1 cellular context compared by ENCODE assay signal in genomic region chr16:89686520-89687091, GRCh38.
A peak's percentile ranks its signal among the peaks of the same experiment; 100 is the strongest.
TF ChIP-seq lines count a peak whose summit lies in the region.

Gene CDK10 (plus strand): TSS chr16:89686689. CDS start chr16:89686711, 22 bp downstream.

TF ChIP-seq in GM12878, 131 proteins besides CTCF, POLR2A, EP300 and RAD21 (continued from another document and continues in another):
- TF ChIP-seq CUX1 (IDR thresholded peaks at IDR 0.05; ENCODE audit: insufficient replicate concordance, low read depth, low read length), result no peak
- no peak for TF ChIP-seq CHD4 (IDR thresholded peaks at IDR 0.05)
- TF ChIP-seq NFIC (IDR thresholded peaks at IDR 0.05; ENCODE audit: low read depth, low read length), result no peak
- TF ChIP-seq HSF1 (IDR thresholded peaks at IDR 0.05; ENCODE audit: low read depth, low read length), result no peak
- no peak for TF ChIP-seq NFXL1 (IDR thresholded peaks at IDR 0.05; ENCODE audit: borderline replicate concordance)
- TF ChIP-seq JUND (IDR thresholded peaks at IDR 0.05; ENCODE audit: low read depth, low read length), result no peak
- TF ChIP-seq MAX (IDR thresholded peaks at IDR 0.05; ENCODE audit: low read depth, low read length), result peak; percentile 79
- no peak for TF ChIP-seq HDGF (IDR thresholded peaks at IDR 0.05)
- TF ChIP-seq E2F8 (IDR thresholded peaks at IDR 0.05; ENCODE audit: low read depth, partially characterized antibody), result no peak
- TF ChIP-seq POLR2AphosphoS5 (IDR thresholded peaks at IDR 0.05; ENCODE audit: low read length), result peak; percentile 95
- TF ChIP-seq NR2F1 (conservative IDR thresholded peaks at IDR 0.05), result no peak
- no peak; the same call in 1 of the 2 replicates for TF ChIP-seq CHD2 (IDR thresholded peaks at IDR 0.05; ENCODE audit: borderline replicate concordance, low read depth, low read length)
- TF ChIP-seq GATAD2B (conservative IDR thresholded peaks at IDR 0.05; ENCODE audit: low read depth), result peak; percentile 88
- no peak for TF ChIP-seq GABPA (IDR thresholded peaks at IDR 0.05; ENCODE audit: low read depth)
- no peak for TF ChIP-seq PAX5 (IDR thresholded peaks at IDR 0.05; ENCODE audit: borderline replicate concordance, low read depth, low read length)
- TF ChIP-seq TCF12 (IDR thresholded peaks at IDR 0.05; ENCODE audit: low read depth, low read length), result 0 out of 2 replicates have a peak, but pooled peaks have one; percentile 18
- peak; percentile 95 for TF ChIP-seq MYC (IDR thresholded peaks at IDR 0.05; ENCODE audit: insufficient read depth, insufficient read length, insufficient replicate concordance, low read length, severe bottlenecking)
- peak; percentile 76 for TF ChIP-seq RELB (IDR thresholded peaks at IDR 0.05; ENCODE audit: low read depth)
- 0 out of 2 replicates have a peak, but pooled peaks have one; percentile 7 for TF ChIP-seq NR2C1 (IDR thresholded peaks at IDR 0.05)
- peak; percentile 9 for TF ChIP-seq SIX5 (IDR thresholded peaks at IDR 0.05; ENCODE audit: low read depth, low read length, severe bottlenecking)
- no peak for TF ChIP-seq RUNX3 (IDR thresholded peaks at IDR 0.05; ENCODE audit: low read length)
- peak; percentile 63 to 95; a peak in 3 of 4 replicates for TF ChIP-seq BHLHE40 (IDR thresholded peaks at IDR 0.05; ENCODE audit: borderline replicate concordance in 1 of 2, low read depth in 2 of 2, low read length in 1 of 2)
- TF ChIP-seq ZNF217 (IDR thresholded peaks at IDR 0.05), result no peak
- TF ChIP-seq ZBTB40 (IDR thresholded peaks at IDR 0.05; ENCODE audit: borderline replicate concordance), result peak; percentile 51; the same call in 1 of the 2 replicates
- TF ChIP-seq USF2 (IDR thresholded peaks at IDR 0.05; ENCODE audit: borderline replicate concordance, low read depth, low read length), result no peak
- TF ChIP-seq CBFB (IDR thresholded peaks at IDR 0.05; ENCODE audit: low read depth), result 0 out of 2 replicates have a peak, but pooled peaks have one; percentile 44
- TF ChIP-seq HDAC6 (IDR thresholded peaks at IDR 0.05; ENCODE audit: unreplicated experiment), result no peak
- 0 out of 2 replicates have a peak, but pooled peaks have one; percentile 42 for TF ChIP-seq STAT1 (conservative IDR thresholded peaks at IDR 0.05)
- no peak for TF ChIP-seq ZSCAN29 (IDR thresholded peaks at IDR 0.05)
- no peak for TF ChIP-seq JUNB (IDR thresholded peaks at IDR 0.05)
- peak; percentile 36 for TF ChIP-seq SP1 (IDR thresholded peaks at IDR 0.05; ENCODE audit: low read depth, low read length)
- TF ChIP-seq ZBED1 (IDR thresholded peaks at IDR 0.05; ENCODE audit: borderline replicate concordance), result no peak
- no peak for TF ChIP-seq ZNF274 (IDR thresholded peaks at IDR 0.05; ENCODE audit: insufficient read depth, insufficient read length)
- no peak for TF ChIP-seq NR2C2 (IDR thresholded peaks at IDR 0.05; ENCODE audit: borderline replicate concordance, control insufficient read depth, insufficient read length, low read depth)
- no peak for TF ChIP-seq SMARCA5 (IDR thresholded peaks at IDR 0.05)
- peak; percentile 95 for TF ChIP-seq NKRF (conservative IDR thresholded peaks at IDR 0.05)
- no peak for TF ChIP-seq CBX5 (IDR thresholded peaks at IDR 0.05; ENCODE audit: low read depth)
- no peak for TF ChIP-seq MLLT1 (IDR thresholded peaks at IDR 0.05)
- TF ChIP-seq E2F4 (IDR thresholded peaks at IDR 0.05; ENCODE audit: low read depth, low read length), result 0 out of 2 replicates have a peak, but pooled peaks have one; percentile 51
